ENCODE assay signal across 22 cellular contexts in the genomic region with DNA sequence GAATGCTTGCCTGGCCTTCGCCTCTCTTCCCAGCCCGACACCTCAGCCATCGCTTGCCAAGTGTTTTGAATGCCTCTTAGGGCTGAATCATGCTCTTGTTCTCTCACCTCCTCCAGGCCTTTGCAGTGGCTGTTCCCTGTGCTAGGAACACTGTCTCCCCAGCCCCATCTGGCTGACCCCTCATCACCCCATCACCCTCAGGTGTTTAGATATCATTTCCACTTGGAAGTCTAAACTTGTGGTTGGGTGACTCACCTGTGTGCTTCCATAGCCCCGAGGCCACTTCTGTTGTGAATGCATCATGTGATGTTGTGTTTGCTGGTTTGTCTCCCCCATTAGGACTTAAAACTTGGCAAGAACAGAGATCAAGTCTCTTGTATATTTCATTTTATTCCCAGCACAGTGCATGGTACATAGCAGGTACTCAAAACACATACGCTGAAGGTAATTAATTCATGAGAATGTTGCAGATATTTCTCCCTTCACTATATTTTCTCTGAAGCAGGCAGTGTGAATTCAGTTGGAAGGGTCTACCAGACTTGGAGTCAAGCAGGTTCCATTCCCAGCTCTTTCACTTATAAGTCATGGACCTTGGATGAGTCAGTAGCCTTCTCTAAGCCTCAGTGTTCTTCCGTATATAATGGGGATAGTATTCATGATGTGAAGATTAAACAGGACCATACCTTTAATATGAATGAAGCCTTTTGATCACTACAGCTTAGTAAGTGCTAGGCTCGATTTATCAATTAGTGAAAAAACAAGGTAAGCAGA.
DNase-seq lines count a peak whose midpoint lies in the region; ATAC-seq, FAIRE-seq and TF ChIP-seq lines count a peak whose summit lies in the region.
"Had no signal": no experiment of that assay in that cellular context is flagged by ENCODE, and none has a peak within 500 bp of the region (broad histone marks: within the 10 kb centered on the region; RNA-seq: fewer than 3 reads in every experiment).

No MANE protein-coding gene starts in this region.

- H3K9me3 ChIP-seq in SU-DHL-6 (ENCODE audit: insufficient read depth, low read length) (no peaks in the 10 kb centered on the region), keratinocyte (ENCODE audit: control insufficient read depth, low read depth, low read length) (no peaks in the 10 kb centered on the region), right atrium auricular region (no peaks in the 10 kb centered on the region)
- H3K9me3 ChIP-seq: HAP-1, SJCRH30, transverse colon had no signal

- H3K4me1 ChIP-seq in keratinocyte (ENCODE audit: control insufficient read depth, extremely low read depth, insufficient read depth, low read length): peaks cover 13% of the 10 kb centered on the region
- H3K4me1 ChIP-seq in right atrium auricular region: peaks cover 0 to 6% of the 10 kb centered on the region in 2 donors
- H3K4me1 ChIP-seq: SJCRH30 had no signal

- H3K27me3 ChIP-seq in SU-DHL-6 (ENCODE audit: low read length) (no peaks in the 10 kb centered on the region), keratinocyte (ENCODE audit: control insufficient read depth, extremely low read depth, insufficient read depth, low read length) (peaks cover 11% of the 10 kb centered on the region), right atrium auricular region (no peaks in the 10 kb centered on the region)
- H3K27me3 ChIP-seq: SJCRH30, transverse colon had no signal

- H3K4me2 ChIP-seq in SU-DHL-6 (ENCODE audit: low read depth, low read length, poor library complexity, severe bottlenecking) (peak overlapping the region; percentile 34), keratinocyte (ENCODE audit: control insufficient read depth, extremely low read depth, insufficient read depth, low read depth, low read length) (no peak overlapping the region)

- H3K9me2 ChIP-seq in SU-DHL-6 (replicated peaks; ENCODE audit: insufficient read depth, low read length): no peaks in the 10 kb centered on the region

- TF ChIP-seq CTCF in SU-DHL-6 (IDR thresholded peaks at IDR 0.05; ENCODE audit: insufficient read depth, low read length, poor library complexity, severe bottlenecking): no peak
- no peak for TF ChIP-seq CTCF in keratinocyte (optimal IDR thresholded peaks at IDR 0.05 in 1 of 3, IDR thresholded peaks at IDR 0.05 in 1 of 3, conservative IDR thresholded peaks at IDR 0.05 in 1 of 3; ENCODE audit: extremely low read depth in 1 of 3, insufficient read depth in 2 of 3, low read length in 3 of 3)
- TF ChIP-seq CTCF in right atrium auricular region (IDR thresholded peaks at IDR 0.05): no peak

- H3K36me3 ChIP-seq in SU-DHL-6 (ENCODE audit: low read length) (no peaks in the 10 kb centered on the region; the same call in 1 of the 2 replicates), keratinocyte (ENCODE audit: control insufficient read depth in 2 of 2, extremely low read depth in 1 of 2, insufficient read depth in 2 of 2, low read length in 2 of 2) (no peaks in the 10 kb centered on the region), right atrium auricular region (no peaks in the 10 kb centered on the region)
- H3K36me3 ChIP-seq: HAP-1, SJCRH30, transverse colon had no signal

- H3K9ac ChIP-seq in SU-DHL-6 (ENCODE audit: low read length) (peak overlapping the region; percentile 12; the same call in 1 of the 2 replicates), keratinocyte (ENCODE audit: control insufficient read depth, extremely low read depth, insufficient read depth, low read length) (no peak overlapping the region)

- H3F3A ChIP-seq in SU-DHL-6 (ENCODE audit: insufficient read depth): peaks cover 43% of the 10 kb centered on the region

- FAIRE-seq in keratinocyte (lab: Jason Lieb, UNC): peak; percentile 96
- FAIRE-seq: G401.6 had no signal

- H3K4me3 ChIP-seq in SU-DHL-6 (ENCODE audit: insufficient read depth, low read length, poor library complexity, severe bottlenecking): no peak overlapping the region
- H3K4me3 ChIP-seq in keratinocyte (ENCODE audit: control insufficient read depth in 2 of 3, extremely low read depth in 1 of 3, insufficient read depth in 2 of 3, low read depth in 1 of 3, low read length in 3 of 3): no peak overlapping the region
- H3K4me3 ChIP-seq in right atrium auricular region: no peak overlapping the region
- H3K4me3 ChIP-seq: coronary artery, HAP-1, SJCRH30, transverse colon had no signal

- no peaks in the 10 kb centered on the region for H3K9me1 ChIP-seq in keratinocyte (ENCODE audit: control insufficient read depth, extremely low read depth, insufficient read depth, low read length)

- H3K79me2 ChIP-seq in SU-DHL-6 (ENCODE audit: insufficient read depth, low read length) (no peaks in the 10 kb centered on the region), keratinocyte (ENCODE audit: control insufficient read depth, insufficient read depth, low read length) (no peaks in the 10 kb centered on the region)

- H3K27ac ChIP-seq in SU-DHL-6 (ENCODE audit: low read depth, low read length) (peak overlapping the region; percentile 94), keratinocyte (ENCODE audit: control insufficient read depth, insufficient read depth, low read length) (no peak overlapping the region), right atrium auricular region (no peak overlapping the region)
- H3K27ac ChIP-seq: coronary artery, SJCRH30, transverse colon had no signal

- no peak overlapping the region for H2AFZ ChIP-seq in SU-DHL-6 (ENCODE audit: low read depth, low read length, severe bottlenecking)
- H2AFZ ChIP-seq in keratinocyte (ENCODE audit: control insufficient read depth, low read length): no peak overlapping the region

- dilution Hi-C loops in keratinocyte (cut with MboI; ENCODE audit: extremely low pct_ligation_motif_present, low sequenced_read_pairs): no loop called here

- no peak for ATAC-seq in GM21360 (IDR thresholded peaks at IDR 0.05; ENCODE audit: unreplicated experiment)

- H4K20me1 ChIP-seq in SU-DHL-6 (ENCODE audit: low read depth, low read length): no peaks in the 10 kb centered on the region
- peaks cover 3% of the 10 kb centered on the region for H4K20me1 ChIP-seq in keratinocyte (ENCODE audit: control insufficient read depth, extremely low read depth, insufficient read depth, low read length)

- peak; percentile 86 for DNase-seq in Caki2 (ENCODE audit: low read depth)
- peak; percentile 89 for DNase-seq in M059J (ENCODE audit: low read depth)
- peak; percentile 94 for DNase-seq in keratinocyte (ENCODE audit: low read depth, low spot score)
- no peak for DNase-seq in NCI-H1694 treated with DMSO at 0.1 percent for 48 hours (lab: John Stamatoyannopoulos, UW)
- DNase-seq in mesenteric fat pad (ENCODE audit: low spot score): no peak
- DNase-seq in right atrium auricular region (ENCODE audit: low spot score): no peak
- DNase-seq: activated CD4-positive, alpha-beta T cell treated with anti-CD3 and anti-CD28 coated beads, Interleukin-2, amount 10 ng/mL, durations not matched to agents 24 days and 14 days; activated naive CD4-positive, alpha-beta T cell; CD4-positive, alpha-beta T cell; mesendoderm; NCI-H1092 treated with DMSO at 0.1 percent for 48 hours; NCI-H2227 treated with DMSO at 0.1 percent for 48 hours; retina; SJCRH30; stimulated activated CD4-positive, alpha-beta T cell treated with anti-CD3 and anti-CD28 coated beads, Interleukin-15, amount 100 ng/mL, for 24 hours; stimulated activated naive CD4-positive, alpha-beta T cell treated with Interleukin-2 at 50 U/mL for 16 hours; transverse colon had no signal

- in situ Hi-C loops in Caki2 (cut with HindIII; ENCODE audit: low pct_unique_long_range_greater_than_20kb, low sequenced_read_pairs): no loop called here

Comparison
In these comparisons a context has a peak if more than half of its experiments do, and no peak if none do; other contexts are left out.
1. DNase-seq: peak in Caki2 (single experiment), M059J (single experiment) and keratinocyte (single experiment); none in NCI-H1694 treated with DMSO at 0.1 percent for 48 hours (single experiment), mesenteric fat pad (single experiment) and right atrium auricular region (single experiment).